ENCODE assay signal across 1 cellular context in genomic region chr21:46180778-46181391, GRCh38.
TF ChIP-seq lines count a peak whose summit lies in the region.

No MANE protein-coding gene starts in this region.

TF ChIP-seq in K562, 482 proteins besides CTCF, POLR2A, EP300 and RAD21 (continued from another document):
- TF ChIP-seq ZNF318 (IDR thresholded peaks at IDR 0.05; ENCODE audit: borderline replicate concordance in 1 of 2, low read depth in 1 of 2) (no peak), U2AF2 (optimal IDR thresholded peaks at IDR 0.05; ENCODE audit: low read depth, low read length) (no peak), SFPQ (IDR thresholded peaks at IDR 0.05; ENCODE audit: low read depth, low read length) (no peak), CAMTA2 (CRISPR knock-in tag; conservative IDR thresholded peaks at IDR 0.05) (no peak), HDAC6 (IDR thresholded peaks at IDR 0.05; ENCODE audit: low read depth, low read length) (no peak), ZNF282 (CRISPR knock-in tag; IDR thresholded peaks at IDR 0.05) (no peak), ZBTB33 (CRISPR knock-in tag; IDR thresholded peaks at IDR 0.05) (peak; percentile 74; the same call in 1 of the 2 replicates), ZNF124 (CRISPR knock-in tag; IDR thresholded peaks at IDR 0.05) (0 out of 2 replicates have a peak, but pooled peaks have one; percentile 56), MYNN (IDR thresholded peaks at IDR 0.05) (no peak), MYNN (CRISPR knock-in tag; IDR thresholded peaks at IDR 0.05) (no peak), SRSF1 (IDR thresholded peaks at IDR 0.05; ENCODE audit: low read depth, low read length) (no peak), ZFX (CRISPR knock-in tag; IDR thresholded peaks at IDR 0.05) (peak; percentile 6; the same call in 1 of the 2 replicates), EZH2 (IDR thresholded peaks at IDR 0.05; ENCODE audit: borderline replicate concordance, low read depth, low read length) (no peak), SAFB2 (IDR thresholded peaks at IDR 0.05; ENCODE audit: borderline replicate concordance, low read depth, low read length, severe bottlenecking) (no peak), BACH1 (tag; IDR thresholded peaks at IDR 0.05) (no peak), HOMEZ (CRISPR knock-in tag; IDR thresholded peaks at IDR 0.05) (no peak), HCFC1 (IDR thresholded peaks at IDR 0.05; ENCODE audit: low read depth, low read length) (no peak), CBX5 (IDR thresholded peaks at IDR 0.05; ENCODE audit: borderline replicate concordance, low read depth) (no peak), FOXK1 (CRISPR knock-in tag; IDR thresholded peaks at IDR 0.05; ENCODE audit: borderline replicate concordance) (no peak)
TF ChIP-seq in K562: peak in this region for 7.
